ENCODE assay signal across 8 cellular contexts in genomic region chr20:1437222-1437904, GRCh38. TPM values are rescaled to one million over a fixed set of nuclear protein-coding genes. Genes with fewer than 3 reads are reported as not detected.
DNase-seq lines count a peak whose midpoint lies in the region; ATAC-seq and TF ChIP-seq lines count a peak whose summit lies in the region.

No MANE protein-coding gene starts in this region.

- no peaks in the 10 kb centered on the region for H3K27me3 Mint-ChIP-seq in naive B cell

- peak overlapping the region in 1 of 8 donors; percentile 45 for H3K4me3 Mint-ChIP-seq in naive B cell

- H3K36me3 Mint-ChIP-seq in naive B cell = peaks cover 8 to 9% of the 10 kb centered on the region in 2 donors

- H3K4me3 ChIP-seq in epithelial cell of proximal tubule (ENCODE audit: low read depth, low read length) = no peak overlapping the region

- TF ChIP-seq CTCF in epithelial cell of proximal tubule (conservative IDR thresholded peaks at IDR 0.05; ENCODE audit: low read depth, low read length) = peak; percentile 90

- ATAC-seq in naive B cell (ENCODE audit: low read depth in 2 of 2) = peak; percentile 43 to 60
- no peak for ATAC-seq in GM18868 (IDR thresholded peaks at IDR 0.05; ENCODE audit: unreplicated experiment)

- DNase-seq in DMS53 (lab: John Stamatoyannopoulos, UW) = peak; percentile 79
- peak; percentile 64 for DNase-seq in HuH-7 (ENCODE audit: low spot score)
- DNase-seq in OCI-M1 (lab: John Stamatoyannopoulos, UW) = peak; percentile 84
- peak; percentile 80 for DNase-seq in activated T-cell treated with anti-CD3 and anti-CD28 coated beads for 1 hour (ENCODE audit: low read depth)
- no peak for DNase-seq in epithelial cell of proximal tubule (ENCODE audit: low read depth)
- DNase-seq in naive B cell = peak; percentile 66
- peak; percentile 63 to 70 for DNase-seq in stimulated activated CD8-positive, alpha-beta memory T cell treated with anti-CD3 and anti-CD28 coated beads, Interleukin-7, amount 100 ng/mL, for 4 hours (ENCODE audit: low read depth in 2 of 2)

- peak overlapping the region in 4 of 6 donors; percentile 48 to 90 (median 60) for H3K27ac Mint-ChIP-seq in naive B cell

- H3K9me3 Mint-ChIP-seq in naive B cell = no peaks in the 10 kb centered on the region

- peaks cover 24 to 39% (median 27%) of the 10 kb centered on the region in 3 donors for H3K4me1 Mint-ChIP-seq in naive B cell

RNA-seq across cellular contexts. Expression of gene NSFL1C, which starts 29.3 kb away (rescaled TPM):
- total RNA-seq in epithelial cell of proximal tubule = 58.6 and 61.6 TPM in 2 replicates
- polyA plus RNA-seq in naive B cell (ENCODE audit: low read depth in 6 of 6) = 100 to 1,000 TPM; 108 to 134 (median 123) TPM

RNA-seq across cellular contexts. Expression of gene FKBP1A, which starts 44.5 kb away (rescaled TPM):
- total RNA-seq in epithelial cell of proximal tubule = 129 and 188 TPM in 2 replicates
- polyA plus RNA-seq in naive B cell (ENCODE audit: low read depth in 6 of 6) = 10 to 100 TPM; 56.4 to 80.3 (median 66.4) TPM

RNA-seq across cellular contexts. Expression of gene SIRPB2, which starts 53.9 kb away (rescaled TPM):
- 0.29 TPM in 1 of 2 replicates, not detected in the other for total RNA-seq in epithelial cell of proximal tubule
- under 1 TPM in 4 of 6 donors, not detected in 2; 0.18 to 0.36 (median 0.22) TPM for polyA plus RNA-seq in naive B cell (ENCODE audit: low read depth in 6 of 6)
